In genomic region chr7:32075612-32076011, GRCh38 we compare ENCODE assay signal across 25 cellular contexts. TPM values are rescaled to one million over a fixed set of nuclear protein-coding genes. Genes with fewer than 3 reads are reported as not detected.
"Had no signal": no experiment of that assay in that cellular context is flagged by ENCODE, and none has a peak within 500 bp of the region (broad histone marks: within the 10 kb centered on the region; RNA-seq: fewer than 3 reads in every experiment).

No MANE protein-coding gene starts in this region.

- ATAC-seq: activated T-helper 17 cell treated with anti-CD3 and anti-CD28 coated beads, Interleukin-2, amount 50 U/mL, for 72 hours; mucosa of descending colon; stimulated activated memory B cell treated with anti-CD40 and anti-IgM and Interleukin-4, amounts not matched to agents 10 μg/mL and 1 μg/mL and 100 μg/mL, for 72 hours had no signal

- H3K36me3 ChIP-seq: breast epithelium, sigmoid colon, stomach, thoracic aorta, upper lobe of left lung had no signal

- H3K4me1 Mint-ChIP-seq: activated T-helper 17 cell treated with anti-CD3 and anti-CD28 coated beads, Interleukin-2, amount 50 U/mL, for 72 hours; immature natural killer cell; stimulated activated memory B cell treated with anti-CD40 and anti-IgM and Interleukin-4, amounts not matched to agents 10 μg/mL and 1 μg/mL and 100 μg/mL, for 72 hours had no signal

- H3K9me3 ChIP-seq: breast epithelium, mucosa of descending colon, sigmoid colon, stomach, thoracic aorta, upper lobe of left lung had no signal

- H3K27ac ChIP-seq: breast epithelium, parathyroid adenoma, sigmoid colon, stomach, thoracic aorta, upper lobe of left lung had no signal

- H3K4me2 ChIP-seq: smooth muscle cell had no signal

- DNase-seq: activated CD4-positive, alpha-beta T cell treated with anti-CD3 and anti-CD28 coated beads, Interleukin-2, amount 50 U/mL, for 4 hours; activated CD8-positive, alpha-beta memory T cell treated with anti-CD3 and anti-CD28 coated beads for 24 hours; activated CD8-positive, alpha-beta memory T cell treated with anti-CD3 and anti-CD28 coated beads, Interleukin-2, amount 50 U/mL, for 4 hours; activated naive CD4-positive, alpha-beta T cell; activated T-cell treated with anti-CD3 and anti-CD28 coated beads, Interleukin-2, amount 50 U/mL, for 24 hours; cerebellar nuclear complex; effector CD4-positive, alpha-beta T cell; kidney glomerular epithelial cell; mesendoderm; mucosa of descending colon; nephron progenitor cell; sigmoid colon; stimulated activated CD4-positive, alpha-beta T cell treated with anti-CD3 and anti-CD28 coated beads, Interleukin-15, amount 100 ng/mL, for 24 hours; stomach; T-helper 9 cell; upper lobe of left lung had no signal

- H2AFZ ChIP-seq: parathyroid adenoma had no signal

- H3K9ac ChIP-seq: parathyroid adenoma had no signal

- H3K9me3 Mint-ChIP-seq: activated T-cell treated with anti-CD3 and anti-CD28 coated beads, Interleukin-2, amount 50 U/mL, for 24 hours; stimulated activated memory B cell treated with anti-CD40 and anti-IgM and Interleukin-4, amounts not matched to agents 10 μg/mL and 1 μg/mL and 100 μg/mL, for 72 hours had no signal

- H3K4me3 ChIP-seq: breast epithelium, mucosa of descending colon, sigmoid colon, smooth muscle cell, stomach, thoracic aorta, upper lobe of left lung had no signal

- H3K27ac Mint-ChIP-seq: activated naive CD8-positive, alpha-beta T cell; activated T-cell treated with anti-CD3 and anti-CD28 coated beads, Interleukin-2, amount 50 U/mL, for 24 hours; activated T-helper 17 cell treated with anti-CD3 and anti-CD28 coated beads, Interleukin-2, amount 50 U/mL, for 72 hours; immature natural killer cell; nephron progenitor cell; stimulated activated memory B cell treated with anti-CD40 and anti-IgM and Interleukin-4, amounts not matched to agents 10 μg/mL and 1 μg/mL and 100 μg/mL, for 72 hours had no signal

- H3K79me2 ChIP-seq: parathyroid adenoma had no signal

- H3K4me3 Mint-ChIP-seq: activated naive CD8-positive, alpha-beta T cell; activated T-cell treated with anti-CD3 and anti-CD28 coated beads, Interleukin-2, amount 50 U/mL, for 24 hours; activated T-helper 17 cell treated with anti-CD3 and anti-CD28 coated beads, Interleukin-2, amount 50 U/mL, for 72 hours; immature natural killer cell; nephron progenitor cell; stimulated activated memory B cell treated with anti-CD40 and anti-IgM and Interleukin-4, amounts not matched to agents 10 μg/mL and 1 μg/mL and 100 μg/mL, for 72 hours had no signal

- H3K4me1 ChIP-seq: breast epithelium, parathyroid adenoma had no signal

- H3K36me3 Mint-ChIP-seq: activated naive CD8-positive, alpha-beta T cell; immature natural killer cell; stimulated activated memory B cell treated with anti-CD40 and anti-IgM and Interleukin-4, amounts not matched to agents 10 μg/mL and 1 μg/mL and 100 μg/mL, for 72 hours had no signal

RNA-seq across cellular contexts. Expression of gene PDE1C, which starts 5.4 kb away (rescaled TPM):
- total RNA-seq: activated T-helper 17 cell treated with anti-CD3 and anti-CD28 coated beads, Interleukin-2, amount 50 U/mL, for 72 hours; T-helper 1 cell treated with Interleukin-12 subunit alpha and Interleukin-12 subunit beta and Interleukin-4 antibody, amounts not matched to agents 30 ng/mL and 1 ng/mL, for 36 hours had no signal
